ENCODE assay signal across 1 cellular context in the genomic region with DNA sequence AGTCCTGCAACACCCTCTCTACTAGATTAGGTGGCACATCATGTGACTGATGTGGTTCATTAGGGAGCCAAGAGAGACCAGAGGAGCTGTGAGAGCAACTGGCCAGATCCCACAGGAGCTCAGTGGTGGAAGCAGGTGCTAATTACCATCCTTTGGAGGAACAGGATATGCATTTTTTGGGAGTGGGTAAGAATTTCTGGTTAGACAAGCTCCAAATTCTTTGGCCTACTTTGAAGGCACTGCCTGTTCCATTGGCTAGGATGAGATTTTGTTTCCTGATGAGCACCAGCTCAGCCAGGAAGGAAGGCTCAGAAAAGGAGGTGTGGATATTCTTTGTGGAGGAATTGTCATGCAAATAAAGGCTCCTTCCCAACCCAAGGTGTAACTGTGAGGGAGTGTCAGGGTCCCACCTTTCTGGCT.
TF ChIP-seq lines count a peak whose summit lies in the region.

No MANE protein-coding gene starts in this region.

TF ChIP-seq in GM23338, 12 proteins besides CTCF, POLR2A, EP300 and RAD21 (continued from another document):
- peak; percentile 39; the same call in 1 of the 2 replicates for TF ChIP-seq ZNF462 (CRISPR knock-in tag; IDR thresholded peaks at IDR 0.05)
